ENCODE assay signal across 1 cellular context in the genomic region with DNA sequence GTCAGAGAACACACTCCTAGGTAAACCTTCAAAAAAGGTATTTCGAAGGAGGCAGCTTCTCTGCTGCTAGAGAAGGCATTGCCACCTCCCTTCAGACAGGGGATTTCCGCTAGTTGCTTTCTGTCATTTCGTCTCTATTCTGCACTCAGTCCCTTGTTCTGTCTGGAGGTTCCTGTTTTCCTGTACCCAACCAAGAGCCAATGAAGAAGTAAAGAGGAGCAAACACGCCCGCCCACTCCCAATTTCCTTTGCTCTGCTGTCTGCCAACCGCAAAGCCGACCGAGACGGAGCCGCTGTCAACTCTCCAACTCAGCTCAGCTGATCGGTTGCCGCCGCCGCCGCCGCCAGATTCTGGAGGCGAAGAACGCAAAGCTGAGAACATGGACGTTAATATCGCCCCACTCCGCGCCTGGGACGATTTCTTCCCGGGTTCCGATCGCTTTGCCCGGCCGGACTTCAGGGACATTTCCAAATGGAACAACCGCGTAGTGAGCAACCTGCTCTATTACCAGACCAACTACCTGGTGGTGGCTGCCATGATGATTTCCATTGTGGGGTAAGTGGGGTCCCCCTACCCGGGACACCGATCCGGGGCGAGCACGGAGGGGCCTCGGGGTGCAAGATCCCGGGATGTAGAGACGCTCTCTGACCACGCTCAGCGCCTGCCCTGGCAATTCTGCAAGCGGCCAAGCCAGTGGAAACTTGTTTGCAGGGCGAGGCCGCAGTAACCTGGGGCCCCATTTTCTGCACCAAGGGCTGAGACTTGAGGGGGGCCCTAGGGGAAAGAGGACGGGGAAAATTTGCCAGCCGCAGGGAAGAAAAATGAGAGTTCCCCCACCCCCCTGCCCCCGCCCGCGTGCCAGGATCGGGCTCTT.
TF ChIP-seq lines count a peak whose summit lies in the region.

A gene with protein sequence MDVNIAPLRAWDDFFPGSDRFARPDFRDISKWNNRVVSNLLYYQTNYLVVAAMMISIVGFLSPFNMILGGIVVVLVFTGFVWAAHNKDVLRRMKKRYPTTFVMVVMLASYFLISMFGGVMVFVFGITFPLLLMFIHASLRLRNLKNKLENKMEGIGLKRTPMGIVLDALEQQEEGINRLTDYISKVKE (plus strand): TSS at position 270 of the 875 bp plus-strand sequence. CDS start 111 bp downstream, at position 381.

TF ChIP-seq in HepG2, 621 proteins besides CTCF, POLR2A, EP300 and RAD21 (continued from another document and continues in another):
- TF ChIP-seq, protein P1, sequence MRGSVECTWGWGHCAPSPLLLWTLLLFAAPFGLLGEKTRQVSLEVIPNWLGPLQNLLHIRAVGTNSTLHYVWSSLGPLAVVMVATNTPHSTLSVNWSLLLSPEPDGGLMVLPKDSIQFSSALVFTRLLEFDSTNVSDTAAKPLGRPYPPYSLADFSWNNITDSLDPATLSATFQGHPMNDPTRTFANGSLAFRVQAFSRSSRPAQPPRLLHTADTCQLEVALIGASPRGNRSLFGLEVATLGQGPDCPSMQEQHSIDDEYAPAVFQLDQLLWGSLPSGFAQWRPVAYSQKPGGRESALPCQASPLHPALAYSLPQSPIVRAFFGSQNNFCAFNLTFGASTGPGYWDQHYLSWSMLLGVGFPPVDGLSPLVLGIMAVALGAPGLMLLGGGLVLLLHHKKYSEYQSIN (CRISPR knock-in tag; IDR thresholded peaks at IDR 0.05; ENCODE audit: borderline replicate concordance): no peak; the same call in 1 of the 2 replicates
- no peak; the same call in 1 of the 2 replicates for TF ChIP-seq HNF4A (CRISPR knock-in tag; IDR thresholded peaks at IDR 0.05)
- TF ChIP-seq, protein P2, sequence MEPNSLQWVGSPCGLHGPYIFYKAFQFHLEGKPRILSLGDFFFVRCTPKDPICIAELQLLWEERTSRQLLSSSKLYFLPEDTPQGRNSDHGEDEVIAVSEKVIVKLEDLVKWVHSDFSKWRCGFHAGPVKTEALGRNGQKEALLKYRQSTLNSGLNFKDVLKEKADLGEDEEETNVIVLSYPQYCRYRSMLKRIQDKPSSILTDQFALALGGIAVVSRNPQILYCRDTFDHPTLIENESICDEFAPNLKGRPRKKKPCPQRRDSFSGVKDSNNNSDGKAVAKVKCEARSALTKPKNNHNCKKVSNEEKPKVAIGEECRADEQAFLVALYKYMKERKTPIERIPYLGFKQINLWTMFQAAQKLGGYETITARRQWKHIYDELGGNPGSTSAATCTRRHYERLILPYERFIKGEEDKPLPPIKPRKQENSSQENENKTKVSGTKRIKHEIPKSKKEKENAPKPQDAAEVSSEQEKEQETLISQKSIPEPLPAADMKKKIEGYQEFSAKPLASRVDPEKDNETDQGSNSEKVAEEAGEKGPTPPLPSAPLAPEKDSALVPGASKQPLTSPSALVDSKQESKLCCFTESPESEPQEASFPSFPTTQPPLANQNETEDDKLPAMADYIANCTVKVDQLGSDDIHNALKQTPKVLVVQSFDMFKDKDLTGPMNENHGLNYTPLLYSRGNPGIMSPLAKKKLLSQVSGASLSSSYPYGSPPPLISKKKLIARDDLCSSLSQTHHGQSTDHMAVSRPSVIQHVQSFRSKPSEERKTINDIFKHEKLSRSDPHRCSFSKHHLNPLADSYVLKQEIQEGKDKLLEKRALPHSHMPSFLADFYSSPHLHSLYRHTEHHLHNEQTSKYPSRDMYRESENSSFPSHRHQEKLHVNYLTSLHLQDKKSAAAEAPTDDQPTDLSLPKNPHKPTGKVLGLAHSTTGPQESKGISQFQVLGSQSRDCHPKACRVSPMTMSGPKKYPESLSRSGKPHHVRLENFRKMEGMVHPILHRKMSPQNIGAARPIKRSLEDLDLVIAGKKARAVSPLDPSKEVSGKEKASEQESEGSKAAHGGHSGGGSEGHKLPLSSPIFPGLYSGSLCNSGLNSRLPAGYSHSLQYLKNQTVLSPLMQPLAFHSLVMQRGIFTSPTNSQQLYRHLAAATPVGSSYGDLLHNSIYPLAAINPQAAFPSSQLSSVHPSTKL (CRISPR knock-in tag; IDR thresholded peaks at IDR 0.05): peak; percentile 28; the same call in 1 of the 2 replicates
- TF ChIP-seq ZSCAN25 (CRISPR knock-in tag; IDR thresholded peaks at IDR 0.05): peak; percentile 55; the same call in 1 of the 2 replicates
- no peak for TF ChIP-seq ZNF737 (CRISPR knock-in tag; IDR thresholded peaks at IDR 0.05; ENCODE audit: borderline replicate concordance)
- no peak for TF ChIP-seq CHD2 (IDR thresholded peaks at IDR 0.05; ENCODE audit: low read depth, low read length)
- TF ChIP-seq, protein P3, sequence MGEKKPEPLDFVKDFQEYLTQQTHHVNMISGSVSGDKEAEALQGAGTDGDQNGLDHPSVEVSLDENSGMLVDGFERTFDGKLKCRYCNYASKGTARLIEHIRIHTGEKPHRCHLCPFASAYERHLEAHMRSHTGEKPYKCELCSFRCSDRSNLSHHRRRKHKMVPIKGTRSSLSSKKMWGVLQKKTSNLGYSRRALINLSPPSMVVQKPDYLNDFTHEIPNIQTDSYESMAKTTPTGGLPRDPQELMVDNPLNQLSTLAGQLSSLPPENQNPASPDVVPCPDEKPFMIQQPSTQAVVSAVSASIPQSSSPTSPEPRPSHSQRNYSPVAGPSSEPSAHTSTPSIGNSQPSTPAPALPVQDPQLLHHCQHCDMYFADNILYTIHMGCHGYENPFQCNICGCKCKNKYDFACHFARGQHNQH (CRISPR knock-in tag; IDR thresholded peaks at IDR 0.05): peak; percentile 84
- no peak for TF ChIP-seq RFX1 (IDR thresholded peaks at IDR 0.05)
- TF ChIP-seq KDM6A (CRISPR knock-in tag; IDR thresholded peaks at IDR 0.05; ENCODE audit: low read depth): no peak
- TF ChIP-seq SMYD3 (CRISPR knock-in tag; IDR thresholded peaks at IDR 0.05): no peak
- no peak for TF ChIP-seq MEF2D (CRISPR knock-in tag; IDR thresholded peaks at IDR 0.05)
- no peak for TF ChIP-seq ZFP36 (IDR thresholded peaks at IDR 0.05; ENCODE audit: borderline replicate concordance, low read depth, low read length, partially characterized antibody)
- no peak for TF ChIP-seq ZNF30 (CRISPR knock-in tag; IDR thresholded peaks at IDR 0.05)
- TF ChIP-seq KDM1A (CRISPR knock-in tag; IDR thresholded peaks at IDR 0.05): no peak
- TF ChIP-seq, protein P4, sequence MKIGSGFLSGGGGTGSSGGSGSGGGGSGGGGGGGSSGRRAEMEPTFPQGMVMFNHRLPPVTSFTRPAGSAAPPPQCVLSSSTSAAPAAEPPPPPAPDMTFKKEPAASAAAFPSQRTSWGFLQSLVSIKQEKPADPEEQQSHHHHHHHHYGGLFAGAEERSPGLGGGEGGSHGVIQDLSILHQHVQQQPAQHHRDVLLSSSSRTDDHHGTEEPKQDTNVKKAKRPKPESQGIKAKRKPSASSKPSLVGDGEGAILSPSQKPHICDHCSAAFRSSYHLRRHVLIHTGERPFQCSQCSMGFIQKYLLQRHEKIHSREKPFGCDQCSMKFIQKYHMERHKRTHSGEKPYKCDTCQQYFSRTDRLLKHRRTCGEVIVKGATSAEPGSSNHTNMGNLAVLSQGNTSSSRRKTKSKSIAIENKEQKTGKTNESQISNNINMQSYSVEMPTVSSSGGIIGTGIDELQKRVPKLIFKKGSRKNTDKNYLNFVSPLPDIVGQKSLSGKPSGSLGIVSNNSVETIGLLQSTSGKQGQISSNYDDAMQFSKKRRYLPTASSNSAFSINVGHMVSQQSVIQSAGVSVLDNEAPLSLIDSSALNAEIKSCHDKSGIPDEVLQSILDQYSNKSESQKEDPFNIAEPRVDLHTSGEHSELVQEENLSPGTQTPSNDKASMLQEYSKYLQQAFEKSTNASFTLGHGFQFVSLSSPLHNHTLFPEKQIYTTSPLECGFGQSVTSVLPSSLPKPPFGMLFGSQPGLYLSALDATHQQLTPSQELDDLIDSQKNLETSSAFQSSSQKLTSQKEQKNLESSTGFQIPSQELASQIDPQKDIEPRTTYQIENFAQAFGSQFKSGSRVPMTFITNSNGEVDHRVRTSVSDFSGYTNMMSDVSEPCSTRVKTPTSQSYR (CRISPR knock-in tag; IDR thresholded peaks at IDR 0.05; ENCODE audit: borderline replicate concordance): peak; percentile 34; the same call in 1 of the 2 replicates
- TF ChIP-seq, protein P5, sequence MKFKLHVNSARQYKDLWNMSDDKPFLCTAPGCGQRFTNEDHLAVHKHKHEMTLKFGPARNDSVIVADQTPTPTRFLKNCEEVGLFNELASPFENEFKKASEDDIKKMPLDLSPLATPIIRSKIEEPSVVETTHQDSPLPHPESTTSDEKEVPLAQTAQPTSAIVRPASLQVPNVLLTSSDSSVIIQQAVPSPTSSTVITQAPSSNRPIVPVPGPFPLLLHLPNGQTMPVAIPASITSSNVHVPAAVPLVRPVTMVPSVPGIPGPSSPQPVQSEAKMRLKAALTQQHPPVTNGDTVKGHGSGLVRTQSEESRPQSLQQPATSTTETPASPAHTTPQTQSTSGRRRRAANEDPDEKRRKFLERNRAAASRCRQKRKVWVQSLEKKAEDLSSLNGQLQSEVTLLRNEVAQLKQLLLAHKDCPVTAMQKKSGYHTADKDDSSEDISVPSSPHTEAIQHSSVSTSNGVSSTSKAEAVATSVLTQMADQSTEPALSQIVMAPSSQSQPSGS (CRISPR knock-in tag; IDR thresholded peaks at IDR 0.05): no peak; the same call in 1 of the 2 replicates
- no peak for TF ChIP-seq MTF1 (CRISPR knock-in tag; IDR thresholded peaks at IDR 0.05)
- no peak for TF ChIP-seq CHCHD3 (CRISPR knock-in tag; IDR thresholded peaks at IDR 0.05)
- no peak for TF ChIP-seq ZNF678 (CRISPR knock-in tag; IDR thresholded peaks at IDR 0.05)
- TF ChIP-seq ZNF563 (CRISPR knock-in tag; IDR thresholded peaks at IDR 0.05): no peak
- TF ChIP-seq, protein P6, sequence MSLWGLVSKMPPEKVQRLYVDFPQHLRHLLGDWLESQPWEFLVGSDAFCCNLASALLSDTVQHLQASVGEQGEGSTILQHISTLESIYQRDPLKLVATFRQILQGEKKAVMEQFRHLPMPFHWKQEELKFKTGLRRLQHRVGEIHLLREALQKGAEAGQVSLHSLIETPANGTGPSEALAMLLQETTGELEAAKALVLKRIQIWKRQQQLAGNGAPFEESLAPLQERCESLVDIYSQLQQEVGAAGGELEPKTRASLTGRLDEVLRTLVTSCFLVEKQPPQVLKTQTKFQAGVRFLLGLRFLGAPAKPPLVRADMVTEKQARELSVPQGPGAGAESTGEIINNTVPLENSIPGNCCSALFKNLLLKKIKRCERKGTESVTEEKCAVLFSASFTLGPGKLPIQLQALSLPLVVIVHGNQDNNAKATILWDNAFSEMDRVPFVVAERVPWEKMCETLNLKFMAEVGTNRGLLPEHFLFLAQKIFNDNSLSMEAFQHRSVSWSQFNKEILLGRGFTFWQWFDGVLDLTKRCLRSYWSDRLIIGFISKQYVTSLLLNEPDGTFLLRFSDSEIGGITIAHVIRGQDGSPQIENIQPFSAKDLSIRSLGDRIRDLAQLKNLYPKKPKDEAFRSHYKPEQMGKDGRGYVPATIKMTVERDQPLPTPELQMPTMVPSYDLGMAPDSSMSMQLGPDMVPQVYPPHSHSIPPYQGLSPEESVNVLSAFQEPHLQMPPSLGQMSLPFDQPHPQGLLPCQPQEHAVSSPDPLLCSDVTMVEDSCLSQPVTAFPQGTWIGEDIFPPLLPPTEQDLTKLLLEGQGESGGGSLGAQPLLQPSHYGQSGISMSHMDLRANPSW (CRISPR knock-in tag; IDR thresholded peaks at IDR 0.05; ENCODE audit: borderline replicate concordance): no peak
- peak; percentile 43; the same call in 1 of the 2 replicates for TF ChIP-seq ZNF768 (CRISPR knock-in tag; IDR thresholded peaks at IDR 0.05)
- TF ChIP-seq ETV5 (CRISPR knock-in tag; IDR thresholded peaks at IDR 0.05; ENCODE audit: borderline replicate concordance): no peak
- no peak for TF ChIP-seq GATA4 (IDR thresholded peaks at IDR 0.05; ENCODE audit: borderline replicate concordance, low read depth)
- no peak for TF ChIP-seq RARG (CRISPR knock-in tag; IDR thresholded peaks at IDR 0.05; ENCODE audit: low read depth)
- TF ChIP-seq ZMAT3 (CRISPR knock-in tag; conservative IDR thresholded peaks at IDR 0.05): no peak
- no peak for TF ChIP-seq TCF7 (IDR thresholded peaks at IDR 0.05; ENCODE audit: low read depth)
- TF ChIP-seq, protein P7, sequence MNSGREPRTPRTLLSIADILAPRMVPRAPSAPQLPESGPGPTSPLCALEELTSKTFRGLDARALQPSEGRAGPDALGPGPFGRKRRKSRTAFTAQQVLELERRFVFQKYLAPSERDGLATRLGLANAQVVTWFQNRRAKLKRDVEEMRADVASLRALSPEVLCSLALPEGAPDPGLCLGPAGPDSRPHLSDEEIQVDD (CRISPR knock-in tag; IDR thresholded peaks at IDR 0.05; ENCODE audit: borderline replicate concordance): no peak
- no peak for TF ChIP-seq MLLT10 (CRISPR knock-in tag; IDR thresholded peaks at IDR 0.05)
- TF ChIP-seq, protein P8, sequence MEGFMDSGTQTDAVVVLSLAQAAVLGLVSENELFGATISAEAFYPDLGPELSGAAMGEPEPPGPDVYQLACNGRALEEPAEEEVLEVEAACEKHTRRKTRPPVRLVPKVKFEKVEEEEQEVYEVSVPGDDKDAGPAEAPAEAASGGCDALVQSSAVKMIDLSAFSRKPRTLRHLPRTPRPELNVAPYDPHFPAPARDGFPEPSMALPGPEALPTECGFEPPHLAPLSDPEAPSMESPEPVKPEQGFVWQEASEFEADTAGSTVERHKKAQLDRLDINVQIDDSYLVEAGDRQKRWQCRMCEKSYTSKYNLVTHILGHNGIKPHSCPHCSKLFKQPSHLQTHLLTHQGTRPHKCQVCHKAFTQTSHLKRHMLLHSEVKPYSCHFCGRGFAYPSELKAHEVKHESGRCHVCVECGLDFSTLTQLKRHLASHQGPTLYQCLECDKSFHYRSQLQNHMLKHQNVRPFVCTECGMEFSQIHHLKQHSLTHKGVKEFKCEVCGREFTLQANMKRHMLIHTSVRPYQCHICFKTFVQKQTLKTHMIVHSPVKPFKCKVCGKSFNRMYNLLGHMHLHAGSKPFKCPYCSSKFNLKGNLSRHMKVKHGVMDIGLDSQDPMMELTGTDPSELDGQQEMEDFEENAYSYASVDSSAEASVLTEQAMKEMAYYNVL (CRISPR knock-in tag; IDR thresholded peaks at IDR 0.05; ENCODE audit: borderline replicate concordance): no peak
- no peak for TF ChIP-seq SALL2 (CRISPR knock-in tag; IDR thresholded peaks at IDR 0.05)
- TF ChIP-seq, protein P9, sequence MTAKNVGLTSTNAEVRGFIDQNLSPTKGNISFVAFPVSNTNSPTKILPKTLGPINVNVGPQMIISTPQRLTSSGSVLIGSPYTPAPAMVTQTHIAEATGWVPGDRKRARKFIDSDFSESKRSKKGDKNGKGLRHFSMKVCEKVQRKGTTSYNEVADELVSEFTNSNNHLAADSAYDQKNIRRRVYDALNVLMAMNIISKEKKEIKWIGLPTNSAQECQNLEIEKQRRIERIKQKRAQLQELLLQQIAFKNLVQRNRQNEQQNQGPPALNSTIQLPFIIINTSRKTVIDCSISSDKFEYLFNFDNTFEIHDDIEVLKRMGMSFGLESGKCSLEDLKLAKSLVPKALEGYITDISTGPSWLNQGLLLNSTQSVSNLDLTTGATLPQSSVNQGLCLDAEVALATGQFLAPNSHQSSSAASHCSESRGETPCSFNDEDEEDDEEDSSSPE (CRISPR knock-in tag; IDR thresholded peaks at IDR 0.05): peak; percentile 43; the same call in 1 of the 2 replicates
- peak; percentile 42; the same call in 1 of the 2 replicates for TF ChIP-seq MXD4 (CRISPR knock-in tag; IDR thresholded peaks at IDR 0.05)
